12 cellular contexts compared by ENCODE assay signal in genomic region chr13:23673354-23673753, GRCh38.
DNase-seq lines count a peak whose midpoint lies in the region; ATAC-seq, FAIRE-seq and TF ChIP-seq lines count a peak whose summit lies in the region.
"Had no signal": no experiment of that assay in that cellular context is flagged by ENCODE, and none has a peak within 500 bp of the region (broad histone marks: within the 10 kb centered on the region; RNA-seq: fewer than 3 reads in every experiment).

No MANE protein-coding gene starts in this region.

- no peak for FAIRE-seq in kidney (lab: Jason Lieb, UNC)
- FAIRE-seq: A549 had no signal

- no peaks in the 10 kb centered on the region for H3K9me3 Mint-ChIP-seq in activated T-cell treated with anti-CD3 and anti-CD28 coated beads, Interleukin-2, amount 50 U/mL, for 72 hours
- H3K9me3 Mint-ChIP-seq: activated naive CD8-positive, alpha-beta T cell treated with anti-CD3 and anti-CD28 coated beads, Interleukin-2, amount 10 ng/mL, durations not matched to agents 7 days and 5 days had no signal

- no peak overlapping the region for H3K4me3 Mint-ChIP-seq in activated T-cell treated with anti-CD3 and anti-CD28 coated beads, Interleukin-2, amount 50 U/mL, for 72 hours
- H3K4me3 Mint-ChIP-seq: activated naive CD8-positive, alpha-beta T cell treated with anti-CD3 and anti-CD28 coated beads, Interleukin-2, amount 10 ng/mL, durations not matched to agents 7 days and 5 days had no signal

- no peak overlapping the region for H3K4me3 ChIP-seq in choroid plexus epithelial cell (ENCODE audit: low read depth, low read length)
- no peak overlapping the region for H3K4me3 ChIP-seq in kidney (ENCODE audit: low read length in 2 of 2)
- H3K4me3 ChIP-seq: A549, ovary, PC-9 had no signal

- intact Hi-C loops in kidney (cut with DNase I): no loop called here

- H3K36me3 Mint-ChIP-seq in activated T-cell treated with anti-CD3 and anti-CD28 coated beads, Interleukin-2, amount 50 U/mL, for 72 hours (ENCODE audit: insufficient read depth in 2 of 2): no peaks in the 10 kb centered on the region
- H3K36me3 Mint-ChIP-seq: activated naive CD8-positive, alpha-beta T cell treated with anti-CD3 and anti-CD28 coated beads, Interleukin-2, amount 10 ng/mL, durations not matched to agents 7 days and 5 days had no signal

- ATAC-seq in activated T-cell treated with anti-CD3 and anti-CD28 coated beads, Interleukin-2, amount 50 U/mL, for 72 hours (replicated peaks in 1 of 2): peak; percentile 22 to 59
- ATAC-seq: A549 had no signal

- peaks cover 12% of the 10 kb centered on the region for H3K27me3 Mint-ChIP-seq in activated T-cell treated with anti-CD3 and anti-CD28 coated beads, Interleukin-2, amount 50 U/mL, for 72 hours (ENCODE audit: low read depth)

- H3K27ac Mint-ChIP-seq in activated T-cell treated with anti-CD3 and anti-CD28 coated beads, Interleukin-2, amount 50 U/mL, for 72 hours: no peak overlapping the region
- H3K27ac Mint-ChIP-seq: activated naive CD8-positive, alpha-beta T cell treated with anti-CD3 and anti-CD28 coated beads, Interleukin-2, amount 10 ng/mL, durations not matched to agents 7 days and 5 days had no signal

- no peak overlapping the region for H3K27ac ChIP-seq in kidney (ENCODE audit: low read depth in 2 of 2, low read length in 2 of 2)
- H3K27ac ChIP-seq: A549, ovary, PC-9 had no signal

- no peaks in the 10 kb centered on the region for H3K9me3 ChIP-seq in kidney (ENCODE audit: control insufficient read depth in 1 of 2, low read length in 2 of 2)
- H3K9me3 ChIP-seq: A549, ovary had no signal

- POLR2A ChIA-PET in HEK293T (lab: Yijun Ruan, JAX): no interaction called here

- DNase-seq in activated T-cell treated with anti-CD3 and anti-CD28 coated beads, Interleukin-2, amount 50 U/mL, for 72 hours: no peak
- no peak for DNase-seq in activated T-cell treated with anti-CD3 and anti-CD28 coated beads, Interleukin-2, amount 50 U/mL, for 48 hours
- DNase-seq in choroid plexus epithelial cell (ENCODE audit: low read depth) (peak; percentile 95), kidney glomerular epithelial cell (lab: John Stamatoyannopoulos, UW) (peak; percentile 40), HEK293T (ENCODE audit: extremely low spot score) (no peak), cerebellar nuclear complex (lab: John Stamatoyannopoulos, UW) (no peak), HK-2 (ENCODE audit: unreplicated experiment) (no peak), kidney (no peak)
- DNase-seq: activated naive CD8-positive, alpha-beta T cell treated with anti-CD3 and anti-CD28 coated beads, Interleukin-2, amount 10 ng/mL, durations not matched to agents 7 days and 5 days; ovary; PC-9 had no signal

- H3K4me1 ChIP-seq in kidney (ENCODE audit: control insufficient read depth in 1 of 2, insufficient read depth in 1 of 2, low read depth in 1 of 2, low read length in 2 of 2): peaks cover 6 to 8% of the 10 kb centered on the region in 2 donors

- H3K9ac ChIP-seq in kidney (ENCODE audit: low read length in 2 of 2): no peak overlapping the region

- CTCF ChIA-PET in HEK293T (lab: Yijun Ruan, JAX): interaction anchor here (0.6 kb wide), 1 partner anchor 18 kb away, joined by 3 read pairs; no protein-coding TSS in a partner anchor

- TF ChIP-seq CTCF in choroid plexus epithelial cell (conservative IDR thresholded peaks at IDR 0.05; ENCODE audit: low read depth, low read length) (no peak), kidney (IDR thresholded peaks at IDR 0.05; ENCODE audit: borderline replicate concordance, extremely low read depth, insufficient read depth) (no peak)

- peaks cover 13% of the 10 kb centered on the region for H3K4me1 Mint-ChIP-seq in activated T-cell treated with anti-CD3 and anti-CD28 coated beads, Interleukin-2, amount 50 U/mL, for 72 hours (ENCODE audit: low read depth)
- H3K4me1 Mint-ChIP-seq: activated naive CD8-positive, alpha-beta T cell treated with anti-CD3 and anti-CD28 coated beads, Interleukin-2, amount 10 ng/mL, durations not matched to agents 7 days and 5 days had no signal

- peaks cover 3 to 5% of the 10 kb centered on the region in 2 donors for H3K36me3 ChIP-seq in kidney (ENCODE audit: control insufficient read depth in 1 of 2, insufficient read depth in 2 of 2, low read length in 2 of 2)
- H3K36me3 ChIP-seq: ovary had no signal

TF ChIP-seq in HEK293T, 16 proteins besides CTCF, POLR2A, EP300 and RAD21:
- TF ChIP-seq FOXA1 (IDR thresholded peaks at IDR 0.05) (no peak), ELF4 (IDR thresholded peaks at IDR 0.05) (no peak), L3MBTL2 (conservative IDR thresholded peaks at IDR 0.05) (no peak), ZNF384 (IDR thresholded peaks at IDR 0.05) (no peak), BHLHE40 (IDR thresholded peaks at IDR 0.05; ENCODE audit: borderline replicate concordance) (no peak), LEF1 (IDR thresholded peaks at IDR 0.05; ENCODE audit: borderline replicate concordance) (no peak), HDGF (IDR thresholded peaks at IDR 0.05; ENCODE audit: borderline replicate concordance) (no peak), ARNT (IDR thresholded peaks at IDR 0.05) (no peak), CTBP1 (IDR thresholded peaks at IDR 0.05; ENCODE audit: borderline replicate concordance) (no peak), FOXM1 (IDR thresholded peaks at IDR 0.05; ENCODE audit: borderline replicate concordance) (no peak)

Comparison
In these comparisons a context has a peak if more than half of its experiments do, and no peak if none do; other contexts are left out.
1. DNase-seq: peak in choroid plexus epithelial cell (single experiment) and kidney glomerular epithelial cell (single experiment); none in activated T-cell treated with anti-CD3 and anti-CD28 coated beads, Interleukin-2, amount 50 U/mL, for 72 hours (0 of 2), activated T-cell treated with anti-CD3 and anti-CD28 coated beads, Interleukin-2, amount 50 U/mL, for 48 hours (0 of 2), HEK293T (single experiment), cerebellar nuclear complex (0 of 2), HK-2 (single experiment) and kidney (single experiment).